In genomic region chr5:96745025-96745424, GRCh38 we compare ENCODE assay signal across 1 cellular context.
A peak's percentile ranks its signal among the peaks of the same experiment; 100 is the strongest.
TF ChIP-seq lines count a peak whose summit lies in the region.

No MANE protein-coding gene starts in this region.

TF ChIP-seq in HEK293, 187 proteins besides CTCF, POLR2A, EP300 and RAD21 (continued from another document and continues in another):
- no peak for TF ChIP-seq ZNF449 (tag by site-specific recombination; IDR thresholded peaks at IDR 0.05)
- TF ChIP-seq ZSCAN30 (tag by site-specific recombination; IDR thresholded peaks at IDR 0.05), result no peak
- TF ChIP-seq GFI1B (tag by site-specific recombination; IDR thresholded peaks at IDR 0.05), result no peak
- no peak for TF ChIP-seq ZNF311 (tag by site-specific recombination; IDR thresholded peaks at IDR 0.05; ENCODE audit: borderline replicate concordance)
- no peak for TF ChIP-seq ZNF302 (tag by site-specific recombination; IDR thresholded peaks at IDR 0.05; ENCODE audit: low read depth)
- TF ChIP-seq GLI4 (tag by site-specific recombination; IDR thresholded peaks at IDR 0.05), result no peak
- no peak for TF ChIP-seq ZNF23 (tag by site-specific recombination; IDR thresholded peaks at IDR 0.05; ENCODE audit: borderline replicate concordance)
- no peak for TF ChIP-seq ZNF184 (tag by site-specific recombination; IDR thresholded peaks at IDR 0.05)
- 0 out of 2 replicates have a peak, but pooled peaks have one; percentile 33 for TF ChIP-seq INSM2 (tag by site-specific recombination; IDR thresholded peaks at IDR 0.05)
- no peak for TF ChIP-seq ZNF473 (tag by site-specific recombination; IDR thresholded peaks at IDR 0.05)
- no peak for TF ChIP-seq ZFP69B (tag by site-specific recombination; IDR thresholded peaks at IDR 0.05)
- TF ChIP-seq ZNF792 (tag by site-specific recombination; IDR thresholded peaks at IDR 0.05), result no peak
- TF ChIP-seq ZXDB (tag by site-specific recombination; IDR thresholded peaks at IDR 0.05), result 0 out of 2 replicates have a peak, but pooled peaks have one; percentile 15
- TF ChIP-seq ZNF501 (tag by site-specific recombination; IDR thresholded peaks at IDR 0.05), result no peak
- TF ChIP-seq GLIS1 (tag by site-specific recombination; IDR thresholded peaks at IDR 0.05), result 0 out of 2 replicates have a peak, but pooled peaks have one; percentile 25
- no peak for TF ChIP-seq ZBTB7A (tag by site-specific recombination; IDR thresholded peaks at IDR 0.05; ENCODE audit: low read depth)
- TF ChIP-seq ZNF654 (tag by site-specific recombination; IDR thresholded peaks at IDR 0.05; ENCODE audit: low read depth), result no peak
- no peak for TF ChIP-seq ZNF677 (tag by site-specific recombination; IDR thresholded peaks at IDR 0.05)
- TF ChIP-seq IKZF3 (tag by site-specific recombination; IDR thresholded peaks at IDR 0.05), result peak; percentile 55; the same call in 1 of the 2 replicates
- TF ChIP-seq ZNF239 (tag by site-specific recombination; IDR thresholded peaks at IDR 0.05), result no peak
- TF ChIP-seq BCL6B (tag by site-specific recombination; IDR thresholded peaks at IDR 0.05), result no peak; the same call in 1 of the 2 replicates
- no peak for TF ChIP-seq ZNF596 (tag by site-specific recombination; IDR thresholded peaks at IDR 0.05)
- no peak for TF ChIP-seq ZNF747 (tag by site-specific recombination; IDR thresholded peaks at IDR 0.05)
- no peak for TF ChIP-seq ZNF155 (tag by site-specific recombination; IDR thresholded peaks at IDR 0.05)
- no peak for TF ChIP-seq ZNF16 (tag by site-specific recombination; IDR thresholded peaks at IDR 0.05; ENCODE audit: low read depth)
- TF ChIP-seq ZNF19 (tag by site-specific recombination; IDR thresholded peaks at IDR 0.05; ENCODE audit: low read depth), result no peak
- TF ChIP-seq ZNF391 (tag by site-specific recombination; IDR thresholded peaks at IDR 0.05; ENCODE audit: borderline replicate concordance, low read depth), result no peak
- TF ChIP-seq ZNF701 (tag by site-specific recombination; IDR thresholded peaks at IDR 0.05), result no peak
- peak; percentile 74; the same call in 1 of the 2 replicates for TF ChIP-seq MZF1 (tag by site-specific recombination; IDR thresholded peaks at IDR 0.05; ENCODE audit: borderline replicate concordance)
- no peak for TF ChIP-seq ZNF621 (tag by site-specific recombination; IDR thresholded peaks at IDR 0.05)
- no peak for TF ChIP-seq ZNF335 (tag by site-specific recombination; conservative IDR thresholded peaks at IDR 0.05)
- TF ChIP-seq HOXA7 (CRISPR knock-in tag; IDR thresholded peaks at IDR 0.05; ENCODE audit: borderline replicate concordance), result no peak
- TF ChIP-seq ZNF266 (tag by site-specific recombination; IDR thresholded peaks at IDR 0.05; ENCODE audit: low read depth), result no peak
- no peak for TF ChIP-seq ZBTB20 (tag by site-specific recombination; IDR thresholded peaks at IDR 0.05)
- no peak for TF ChIP-seq ZNF280C (tag by site-specific recombination; IDR thresholded peaks at IDR 0.05)
- no peak for TF ChIP-seq ZNF670 (tag by site-specific recombination; IDR thresholded peaks at IDR 0.05; ENCODE audit: low read depth)
- TF ChIP-seq YY1 (tag by site-specific recombination; IDR thresholded peaks at IDR 0.05), result no peak
- no peak for TF ChIP-seq SCRT2 (tag by site-specific recombination; IDR thresholded peaks at IDR 0.05)
- TF ChIP-seq ZBTB6 (tag by site-specific recombination; IDR thresholded peaks at IDR 0.05), result peak; percentile 86
- no peak for TF ChIP-seq ZNF426 (tag by site-specific recombination; IDR thresholded peaks at IDR 0.05)
- TF ChIP-seq ZNF514 (tag by site-specific recombination; IDR thresholded peaks at IDR 0.05), result no peak
- no peak for TF ChIP-seq ZBTB49 (tag by site-specific recombination; IDR thresholded peaks at IDR 0.05; ENCODE audit: low read depth)
- TF ChIP-seq SETDB1 (IDR thresholded peaks at IDR 0.05; ENCODE audit: insufficient read length, low read length), result no peak
- TF ChIP-seq ZNF112 (tag by site-specific recombination; IDR thresholded peaks at IDR 0.05), result no peak
- no peak for TF ChIP-seq ZBTB10 (tag by site-specific recombination; IDR thresholded peaks at IDR 0.05)
- peak; percentile 90 for TF ChIP-seq SP7 (tag by site-specific recombination; IDR thresholded peaks at IDR 0.05)
- peak; percentile 77 for TF ChIP-seq WT1 (tag by site-specific recombination; IDR thresholded peaks at IDR 0.05)
- TF ChIP-seq OSR2 (tag by site-specific recombination; IDR thresholded peaks at IDR 0.05), result peak; percentile 79
- no peak for TF ChIP-seq ZNF341 (tag by site-specific recombination; IDR thresholded peaks at IDR 0.05; ENCODE audit: low read depth)
- TF ChIP-seq ZFP3 (tag by site-specific recombination; IDR thresholded peaks at IDR 0.05; ENCODE audit: low read depth), result no peak
- TF ChIP-seq ZNF488 (tag by site-specific recombination; IDR thresholded peaks at IDR 0.05), result no peak
- no peak for TF ChIP-seq ZSCAN16 (tag by site-specific recombination; IDR thresholded peaks at IDR 0.05)
- 0 out of 2 replicates have a peak, but pooled peaks have one; percentile 54 for TF ChIP-seq ZBTB21 (tag by site-specific recombination; IDR thresholded peaks at IDR 0.05)
- peak; percentile 63 for TF ChIP-seq ATF2 (tag by site-specific recombination; IDR thresholded peaks at IDR 0.05; ENCODE audit: low read depth)
